8 cellular contexts compared by ENCODE assay signal in genomic region chr10:62050627-62050924, GRCh38.
DNase-seq lines count a peak whose midpoint lies in the region; ATAC-seq, FAIRE-seq and TF ChIP-seq lines count a peak whose summit lies in the region.

No MANE protein-coding gene starts in this region.

- H3K36me3 Mint-ChIP-seq in activated CD4-positive, alpha-beta T cell treated with anti-CD3 and anti-CD28 coated beads for 36 hours (ENCODE audit: low read depth) = peaks cover 72% of the 10 kb centered on the region
- peaks cover 30% of the 10 kb centered on the region for H3K36me3 Mint-ChIP-seq in astrocyte (ENCODE audit: low read depth, unreplicated experiment)

- no peak for FAIRE-seq in astrocyte (lab: Jason Lieb, UNC)

- DNase-seq in activated CD4-positive, alpha-beta T cell treated with anti-CD3 and anti-CD28 coated beads for 36 hours = no peak
- no peak for DNase-seq in activated CD4-positive, alpha-beta T cell treated with anti-CD3 and anti-CD28 coated beads for 48 hours
- no peak for DNase-seq in astrocyte (ENCODE audit: low read depth)
- no peak for DNase-seq in lower lobe of right lung
- no peak for DNase-seq in testis
- no peak for DNase-seq in NOMO-1 treated with DMSO at 0.1 percent for 48 hours (lab: John Stamatoyannopoulos, UW; ENCODE audit: unreplicated experiment)
- DNase-seq in stimulated activated naive CD4-positive, alpha-beta T cell treated with Interleukin-2 at 50 U/mL for 16 hours (lab: John Stamatoyannopoulos, UW) = no peak
- no peak for DNase-seq in epidermal melanocyte (ENCODE audit: insufficient read length, low spot score)

- H3K27ac Mint-ChIP-seq in activated CD4-positive, alpha-beta T cell treated with anti-CD3 and anti-CD28 coated beads for 36 hours = peak overlapping the region; percentile 100
- H3K27ac Mint-ChIP-seq in astrocyte (ENCODE audit: unreplicated experiment) = peak overlapping the region; percentile 98

- H3K4me1 Mint-ChIP-seq in activated CD4-positive, alpha-beta T cell treated with anti-CD3 and anti-CD28 coated beads for 36 hours = peaks cover 95% of the 10 kb centered on the region
- peaks cover 66% of the 10 kb centered on the region for H3K4me1 Mint-ChIP-seq in astrocyte (ENCODE audit: low read depth, unreplicated experiment)

- CTCF ChIA-PET in activated CD4-positive, alpha-beta T cell treated with anti-CD3 and anti-CD28 coated beads for 36 hours (lab: Charles Lee) = interaction anchor here (1.1 to 3.8 kb wide), 9 partner anchors 12 to 376 kb away, joined by 3 to 48 read pairs (median 10); partner anchors contain the start of gene ARID5B

- H3K4me3 ChIP-seq in astrocyte (ENCODE audit: insufficient read depth, low read depth, low read length) (peak overlapping the region; percentile 96), lower lobe of right lung (peak overlapping the region; percentile 50), testis (peak overlapping the region; percentile 50 to 65)

- peak overlapping the region; percentile 87 for H3K4me3 Mint-ChIP-seq in activated CD4-positive, alpha-beta T cell treated with anti-CD3 and anti-CD28 coated beads for 36 hours
- H3K4me3 Mint-ChIP-seq in astrocyte (ENCODE audit: unreplicated experiment) = peak overlapping the region; percentile 98

- no peaks in the 10 kb centered on the region for H3K9me3 Mint-ChIP-seq in activated CD4-positive, alpha-beta T cell treated with anti-CD3 and anti-CD28 coated beads for 36 hours (ENCODE audit: low read depth)
- no peaks in the 10 kb centered on the region for H3K9me3 Mint-ChIP-seq in astrocyte (ENCODE audit: unreplicated experiment)

- no peak overlapping the region for H2AFZ ChIP-seq in astrocyte (ENCODE audit: low read depth, low read length)

- no peak for TF ChIP-seq CTCF in astrocyte (IDR thresholded peaks at IDR 0.05; ENCODE audit: insufficient read depth, low read depth, low read length)
- TF ChIP-seq CTCF in lower lobe of right lung (IDR thresholded peaks at IDR 0.05) = no peak
- no peak for TF ChIP-seq CTCF in testis (IDR thresholded peaks at IDR 0.05)

- peak overlapping the region; percentile 91 for H3K4me2 ChIP-seq in astrocyte (ENCODE audit: low read length)

- 25 to 30% methylated on average over 4 of the region's 4 CpGs for WGBS in testis, 2 donors

- H3K27me3 ChIP-seq in astrocyte (ENCODE audit: insufficient read depth, low read length) = no peaks in the 10 kb centered on the region
- no peaks in the 10 kb centered on the region for H3K27me3 ChIP-seq in lower lobe of right lung (ENCODE audit: low read depth)
- no peaks in the 10 kb centered on the region for H3K27me3 ChIP-seq in testis

- peaks cover 41% of the 10 kb centered on the region for H4K20me1 ChIP-seq in astrocyte (ENCODE audit: insufficient read depth, low read length)

- POLR2A ChIA-PET in activated CD4-positive, alpha-beta T cell treated with anti-CD3 and anti-CD28 coated beads for 36 hours (lab: Charles Lee) = interaction anchor here (1.2 to 3.8 kb wide), 16 partner anchors 9 to 195 kb away, joined by 3 to 108 read pairs (median 26); partner anchors contain the start of gene ARID5B

- H3K9me3 ChIP-seq in astrocyte (ENCODE audit: insufficient read depth, low read depth, low read length) = no peaks in the 10 kb centered on the region
- H3K9me3 ChIP-seq in lower lobe of right lung = no peaks in the 10 kb centered on the region
- H3K9me3 ChIP-seq in testis = no peaks in the 10 kb centered on the region

- no peak for ATAC-seq in activated CD4-positive, alpha-beta T cell treated with anti-CD3 and anti-CD28 coated beads for 36 hours
- no peak for ATAC-seq in lower lobe of right lung

- peak overlapping the region; percentile 98 for H3K9ac ChIP-seq in astrocyte (ENCODE audit: low read length)

- intact Hi-C loops in activated CD4-positive, alpha-beta T cell treated with anti-CD3 and anti-CD28 coated beads for 36 hours (cut with DNase I, micrococcal nuclease) = loop anchor here in 1 of 2 experiments (2.0 to 10.0 kb wide), 3 partner anchors 684 to 1478 kb away; no protein-coding TSS in a partner anchor
- intact Hi-C loops in lower lobe of right lung (cut with DNase I) (no loop called here), testis (cut with DNase I; ENCODE audit: low total_unique reads) (no loop called here)

- H3K27ac ChIP-seq in astrocyte (ENCODE audit: low read depth, low read length) (peak overlapping the region; percentile 97), lower lobe of right lung (peak overlapping the region; percentile 87), testis (peak overlapping the region; percentile 96)

- TF ChIP-seq POLR2A in testis (IDR thresholded peaks at IDR 0.05) = no peak

- H3K36me3 ChIP-seq in astrocyte (ENCODE audit: insufficient read depth, low read length) = peaks cover 43% of the 10 kb centered on the region
- H3K36me3 ChIP-seq in lower lobe of right lung = peaks cover 14% of the 10 kb centered on the region
- no peaks in the 10 kb centered on the region for H3K36me3 ChIP-seq in testis (ENCODE audit: low read depth, missing control alignments)

- peaks cover 91% of the 10 kb centered on the region for H3K79me2 ChIP-seq in astrocyte (ENCODE audit: insufficient read depth, low read length)

- H3K4me1 ChIP-seq in astrocyte (ENCODE audit: insufficient read depth, low read length) (peaks cover 63% of the 10 kb centered on the region), lower lobe of right lung (peaks cover 79% of the 10 kb centered on the region), testis (peaks cover 56% of the 10 kb centered on the region)

- H3K27me3 Mint-ChIP-seq in activated CD4-positive, alpha-beta T cell treated with anti-CD3 and anti-CD28 coated beads for 36 hours = no peaks in the 10 kb centered on the region
- no peaks in the 10 kb centered on the region for H3K27me3 Mint-ChIP-seq in astrocyte (ENCODE audit: low read depth, unreplicated experiment)
